Comparison of ENCODE assay signal across 8 cellular contexts in the genomic region with DNA sequence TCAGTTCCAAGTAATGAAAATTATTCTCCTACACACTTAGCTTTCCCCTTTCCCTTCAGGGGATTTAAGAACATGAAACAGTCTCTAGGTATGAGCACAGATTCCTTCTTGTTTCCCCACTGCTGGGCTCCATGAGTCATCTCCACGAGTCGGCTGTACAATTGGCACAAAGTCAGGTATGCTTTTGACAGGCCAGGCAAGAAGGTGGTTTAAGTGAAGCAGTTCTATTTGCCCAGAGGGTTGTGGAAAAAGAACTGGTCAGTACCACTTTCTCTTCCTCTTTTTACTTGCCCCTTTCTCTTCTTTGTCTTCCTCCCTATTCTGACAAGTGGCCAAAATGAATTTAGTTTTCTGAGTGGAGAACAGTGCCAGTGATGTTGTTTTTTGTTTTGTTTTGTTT. TPM values are rescaled to one million over a fixed set of nuclear protein-coding genes. Genes with fewer than 3 reads are reported as not detected.
DNase-seq lines count a peak whose midpoint lies in the region; ATAC-seq and TF ChIP-seq lines count a peak whose summit lies in the region.

No MANE protein-coding gene starts in this region.

- no peak overlapping the region for H3K9ac ChIP-seq in smooth muscle cell (ENCODE audit: low read depth)

- DNase-seq in stimulated activated CD4-positive, alpha-beta T cell treated with anti-CD3 and anti-CD28 coated beads, Interleukin-1b, Interleukin-23, amount 100 ng/mL, for 48 hours: peak; percentile 22
- no peak for DNase-seq in stimulated activated CD4-positive, alpha-beta T cell treated with anti-CD3 and anti-CD28 coated beads, Interleukin-4, amount 100 ng/mL, for 4 hours
- DNase-seq in SK-MEL-5 (ENCODE audit: low read depth, low spot score): peak; percentile 93
- DNase-seq in fibroblast of villous mesenchyme (ENCODE audit: low read depth): peak; percentile 97
- no peak for DNase-seq in smooth muscle cell (lab: John Stamatoyannopoulos, UW; ENCODE audit: unreplicated experiment)
- no peak for DNase-seq in HuH-7 (ENCODE audit: low spot score)

- H3F3A ChIP-seq in smooth muscle cell (ENCODE audit: low read depth): peaks cover 6% of the 10 kb centered on the region

- in situ Hi-C loops in SK-MEL-5 (cut with HindIII; ENCODE audit: low pct_unique_long_range_greater_than_20kb, low sequenced_read_pairs): no loop called here

- no peak overlapping the region for H2AFZ ChIP-seq in smooth muscle cell (ENCODE audit: low read depth)

- no peaks in the 10 kb centered on the region for H3K27me3 ChIP-seq in smooth muscle cell (ENCODE audit: low read depth)

- 30% methylated on average over 2 of the region's 2 CpGs for WGBS in smooth muscle cell (ENCODE audit: low lambda C conversion rate)

- no peak for TF ChIP-seq CTCF in fibroblast of villous mesenchyme (IDR thresholded peaks at IDR 0.05; ENCODE audit: insufficient read depth, low read depth, low read length)
- no peak for TF ChIP-seq CTCF in smooth muscle cell (IDR thresholded peaks at IDR 0.05; ENCODE audit: borderline replicate concordance, insufficient read depth, poor library complexity, severe bottlenecking)

- peaks cover 47% of the 10 kb centered on the region for H3K79me2 ChIP-seq in smooth muscle cell (ENCODE audit: low read depth)

- H3K27ac ChIP-seq in smooth muscle cell (ENCODE audit: low read depth): peak overlapping the region; percentile 69

- ATAC-seq in HG03097 (IDR thresholded peaks at IDR 0.05; ENCODE audit: low FRiP score, unreplicated experiment) (peak; percentile 73), GM21526 (IDR thresholded peaks at IDR 0.05; ENCODE audit: low FRiP score, unreplicated experiment) (no peak)

- no peaks in the 10 kb centered on the region for H3K9me3 ChIP-seq in smooth muscle cell (replicated peaks; ENCODE audit: low read depth)

- H3K4me3 ChIP-seq in fibroblast of villous mesenchyme (ENCODE audit: low read depth, low read length) (no peak overlapping the region), smooth muscle cell (no peak overlapping the region)

- H4K20me1 ChIP-seq in smooth muscle cell (ENCODE audit: low read depth): peaks cover 69% of the 10 kb centered on the region

- no peaks in the 10 kb centered on the region for H3K4me1 ChIP-seq in smooth muscle cell (ENCODE audit: low read depth)

- H3K4me2 ChIP-seq in smooth muscle cell: no peak overlapping the region

- peaks cover 31% of the 10 kb centered on the region for H3K36me3 ChIP-seq in smooth muscle cell (ENCODE audit: low read depth)

RNA-seq across cellular contexts. Expression of a gene that starts 16.3 kb away (rescaled TPM):
- 383 and 532 TPM in 2 replicates for total RNA-seq in SK-MEL-5 (2014; rRNA removed; shearing (Covaris generic))
- polyA plus RNA-seq in SK-MEL-5 (2015; cell fraction: cytosol; rRNA removed): 478 and 590 TPM in 2 replicates
- 517 and 589 TPM in 2 replicates for polyA plus RNA-seq in SK-MEL-5 (2015; cell fraction: nucleus; rRNA removed)
- total RNA-seq in fibroblast of villous mesenchyme: 336 and 518 TPM in 2 replicates
- 399 and 408 TPM in 2 replicates for total RNA-seq in smooth muscle cell
- 137 and 172 TPM in 2 replicates for polyA plus RNA-seq in smooth muscle cell

Comparison
In these comparisons a context has a peak if more than half of its experiments do, and no peak if none do; other contexts are left out.
1. DNase-seq: peak in stimulated activated CD4-positive, alpha-beta T cell treated with anti-CD3 and anti-CD28 coated beads, Interleukin-1b, Interleukin-23, amount 100 ng/mL, for 48 hours (single experiment), SK-MEL-5 (single experiment) and fibroblast of villous mesenchyme (single experiment); none in stimulated activated CD4-positive, alpha-beta T cell treated with anti-CD3 and anti-CD28 coated beads, Interleukin-4, amount 100 ng/mL, for 4 hours (0 of 2), smooth muscle cell (single experiment) and HuH-7 (single experiment).